In the genomic region with DNA sequence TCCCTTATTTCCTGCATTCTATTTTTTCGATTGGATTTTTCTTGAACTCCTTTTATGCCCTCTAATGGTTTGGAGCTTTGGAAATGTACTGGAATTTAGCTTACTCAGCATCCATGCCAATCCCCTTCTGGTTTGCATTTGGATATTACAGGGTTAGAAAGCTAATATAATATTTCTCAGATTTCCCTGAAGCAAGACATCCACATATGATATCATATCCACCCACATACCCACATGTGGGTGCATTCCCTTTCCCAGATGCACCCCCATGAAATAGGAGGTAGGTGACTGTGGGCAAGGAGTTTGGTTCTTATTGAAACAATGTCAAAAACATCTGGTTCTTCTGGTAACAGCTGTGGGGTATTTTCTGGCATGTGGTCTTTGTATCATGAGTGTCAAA, we compare ENCODE assay signal across 15 cellular contexts.
"Had no signal": no experiment of that assay in that cellular context is flagged by ENCODE, and none has a peak within 500 bp of the region (broad histone marks: within the 10 kb centered on the region; RNA-seq: fewer than 3 reads in every experiment).

No MANE protein-coding gene starts in this region.

- H3K36me3 Mint-ChIP-seq: natural killer cell had no signal

- ATAC-seq: activated CD4-positive, CD25-positive, alpha-beta regulatory T cell treated with anti-CD3 and anti-CD28 coated beads, Interleukin-2, amount 50 U/mL, for 24 hours; left lobe of liver; mucosa of descending colon; natural killer cell; psoas muscle; sciatic nerve had no signal

- H3K4me3 ChIP-seq: mucosa of descending colon, psoas muscle had no signal

- H3K27ac ChIP-seq: psoas muscle had no signal

- H3K4me3 Mint-ChIP-seq: endodermal cell, natural killer cell had no signal

- H3K9me3 ChIP-seq: psoas muscle had no signal

- H3K4me1 ChIP-seq: psoas muscle had no signal

- H3K27ac Mint-ChIP-seq: endodermal cell, natural killer cell had no signal

- H3K4me1 Mint-ChIP-seq: endodermal cell, natural killer cell had no signal

- DNase-seq: activated naive CD4-positive, alpha-beta T cell treated with anti-CD3 and anti-CD28 coated beads, Interleukin-2, amount 50 U/mL, for 16 hours; activated T-cell treated with anti-CD3 and anti-CD28 coated beads, Interleukin-2, amount 50 U/mL, for 1 hour; central memory CD4-positive, alpha-beta T cell; dermis blood vessel endothelial cell; endodermal cell; foreskin melanocyte; mucosa of descending colon; natural killer cell; psoas muscle; stimulated activated CD4-positive, alpha-beta T cell treated with anti-CD3 and anti-CD28 coated beads, Interleukin-12 subunit alpha, Interleukin-12 subunit beta, amount 100 ng/mL, for 4 hours; stimulated activated CD4-positive, alpha-beta T cell treated with anti-CD3 and anti-CD28 coated beads, Interleukin-2, amount 100 ng/mL, for 48 hours; stimulated activated naive CD4-positive, alpha-beta T cell treated with Interleukin-2 at 50 U/mL for 16 hours had no signal

- H3K9me3 Mint-ChIP-seq: natural killer cell had no signal
